ENCODE assay signal across 24 cellular contexts in genomic region chr3:16143870-16144568, GRCh38. TPM values are rescaled to one million over a fixed set of nuclear protein-coding genes. Genes with fewer than 3 reads are reported as not detected.
"Had no signal": no experiment of that assay in that cellular context is flagged by ENCODE, and none has a peak within 500 bp of the region (broad histone marks: within the 10 kb centered on the region; RNA-seq: fewer than 3 reads in every experiment).

No MANE protein-coding gene starts in this region.

- H3K9me3 ChIP-seq: testis, upper lobe of left lung had no signal

- H3K36me3 ChIP-seq: heart left ventricle, neural progenitor cell, stomach, upper lobe of left lung had no signal

- H3K27ac Mint-ChIP-seq: activated CD4-positive, alpha-beta T cell treated with anti-CD3 and anti-CD28 coated beads, Interleukin-2, amount 10 ng/mL, durations not matched to agents 24 days and 14 days; activated CD8-positive, alpha-beta T cell treated with anti-CD3 and anti-CD28 coated beads, Interleukin-2, amount 10 ng/mL, durations not matched to agents 7 days and 5 days; activated naive CD4-positive, alpha-beta T cell treated with anti-CD3 and anti-CD28 coated beads, Interleukin-2, amount 50 U/mL, for 72 hours; dendritic cell treated with granulocyte-macrophage colony-stimulating factor and Interleukin-4, amounts not matched to agents 40 ng/mL and 50 ng/mL, for 4 days; naive B cell; neural progenitor cell had no signal

- H3K36me3 Mint-ChIP-seq: neural progenitor cell had no signal

- H3K4me1 Mint-ChIP-seq: activated CD4-positive, alpha-beta T cell treated with anti-CD3 and anti-CD28 coated beads, Interleukin-2, amount 10 ng/mL, durations not matched to agents 24 days and 14 days; naive B cell had no signal

- H3K9ac ChIP-seq: neural progenitor cell had no signal

- H3K4me3 ChIP-seq: heart left ventricle, neural progenitor cell, stomach, testis, upper lobe of left lung had no signal

- H3K27me3 ChIP-seq: heart left ventricle, neural progenitor cell, stomach, testis, upper lobe of left lung had no signal

- H3K27ac ChIP-seq: epithelial cell of prostate, heart left ventricle, neural progenitor cell, stomach, testis, upper lobe of left lung had no signal

- H3K27me3 Mint-ChIP-seq: activated CD4-positive, alpha-beta T cell treated with anti-CD3 and anti-CD28 coated beads, Interleukin-2, amount 10 ng/mL, durations not matched to agents 24 days and 14 days; dendritic cell treated with granulocyte-macrophage colony-stimulating factor and Interleukin-4, amounts not matched to agents 40 ng/mL and 50 ng/mL, for 4 days had no signal

- H3K4me3 Mint-ChIP-seq: activated CD4-positive, alpha-beta T cell treated with anti-CD3 and anti-CD28 coated beads, Interleukin-2, amount 10 ng/mL, durations not matched to agents 24 days and 14 days; activated CD8-positive, alpha-beta T cell treated with anti-CD3 and anti-CD28 coated beads, Interleukin-2, amount 10 ng/mL, durations not matched to agents 7 days and 5 days; brain; dendritic cell treated with granulocyte-macrophage colony-stimulating factor and Interleukin-4, amounts not matched to agents 40 ng/mL and 50 ng/mL, for 4 days; naive B cell; neural progenitor cell had no signal

- H3K4me1 ChIP-seq: neural progenitor cell had no signal

- DNase-seq: activated CD4-positive, alpha-beta T cell treated with anti-CD3 and anti-CD28 coated beads, Interleukin-2, amount 10 ng/mL, durations not matched to agents 24 days and 14 days; activated CD4-positive, CD25-positive, alpha-beta regulatory T cell; activated CD8-positive, alpha-beta memory T cell treated with anti-CD3 and anti-CD28 coated beads, Interleukin-2, amount 50 U/mL, for 4 hours; activated CD8-positive, alpha-beta T cell treated with anti-CD3 and anti-CD28 coated beads, Interleukin-2, amount 10 ng/mL, durations not matched to agents 7 days and 5 days; activated gamma-delta T cell; activated T-cell treated with anti-CD3 and anti-CD28 coated beads, Interleukin-2, amount 50 U/mL, for 48 hours; amygdala; central memory CD4-positive, alpha-beta T cell; effector memory CD4-positive, alpha-beta T cell; heart left ventricle; left colon; mammary epithelial cell; naive B cell; stimulated activated CD4-positive, alpha-beta T cell treated with anti-CD3 and anti-CD28 coated beads, Interleukin-2, amount 100 ng/mL, for 24 hours; stomach; T-helper 2 cell; testis; upper lobe of left lung had no signal

RNA-seq across cellular contexts. Expression of gene GALNT15, which starts 30.5 kb away (rescaled TPM):
- total RNA-seq: activated CD4-positive, alpha-beta T cell treated with anti-CD3 and anti-CD28 coated beads, Interleukin-2, amount 10 ng/mL, durations not matched to agents 24 days and 14 days; activated CD8-positive, alpha-beta T cell treated with anti-CD3 and anti-CD28 coated beads, Interleukin-2, amount 10 ng/mL, durations not matched to agents 7 days and 5 days; mononuclear cell had no signal
